16 cellular contexts compared by ENCODE assay signal in the genomic region with DNA sequence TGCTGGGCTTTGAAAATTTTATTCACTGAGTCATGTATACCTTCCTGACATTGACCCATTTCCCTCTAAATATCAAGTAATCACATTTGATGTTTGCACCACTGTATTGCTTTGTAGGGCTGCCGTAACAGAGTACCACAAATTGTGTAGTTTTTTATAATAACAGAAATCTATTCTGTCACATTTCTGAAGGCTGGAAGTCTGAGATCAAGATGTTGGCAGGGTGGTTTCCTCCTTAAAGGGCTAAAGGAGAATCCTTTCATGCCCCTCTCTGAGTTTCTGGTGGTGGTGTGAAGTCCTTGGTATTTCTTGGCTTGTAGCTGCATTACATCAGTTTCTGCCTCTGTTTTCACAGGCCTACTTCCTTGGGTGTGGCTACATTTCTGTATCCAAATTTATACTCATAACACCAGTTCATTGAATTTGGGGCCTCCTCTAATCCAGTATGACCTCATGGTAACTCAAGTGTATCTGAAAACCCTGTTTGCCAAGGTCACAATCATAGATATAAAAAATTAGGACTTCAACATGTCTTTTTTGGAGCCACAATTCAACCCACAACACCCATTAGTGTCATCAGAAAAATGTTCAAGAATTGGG. TPM values are rescaled to one million over a fixed set of nuclear protein-coding genes. Genes with fewer than 3 reads are reported as not detected.
A peak's percentile ranks its signal among the peaks of the same experiment; 100 is the strongest.
DNase-seq lines count a peak whose midpoint lies in the region; ATAC-seq, FAIRE-seq and TF ChIP-seq lines count a peak whose summit lies in the region.
"Had no signal": no experiment of that assay in that cellular context is flagged by ENCODE, and none has a peak within 500 bp of the region (broad histone marks: within the 10 kb centered on the region; RNA-seq: fewer than 3 reads in every experiment).

No MANE protein-coding gene starts in this region.

- H3K27me3 Mint-ChIP-seq in astrocyte (ENCODE audit: low read depth, unreplicated experiment) = no peaks in the 10 kb centered on the region
- H3K27me3 Mint-ChIP-seq: central memory CD8-positive, alpha-beta T cell had no signal

- no peak for FAIRE-seq in astrocyte (lab: Jason Lieb, UNC)
- FAIRE-seq: HepG2 had no signal

- no peak for TF ChIP-seq POLR2A in HCT116 (IDR thresholded peaks at IDR 0.05; ENCODE audit: borderline replicate concordance, extremely low read depth, insufficient read depth, insufficient read length)

- no peaks in the 10 kb centered on the region; a peak in 1 of 4 replicates for H3K4me1 ChIP-seq in HCT116 (ENCODE audit: control insufficient read depth in 1 of 2, insufficient read depth in 2 of 2, low read length in 2 of 2)
- H3K4me1 ChIP-seq in astrocyte (ENCODE audit: insufficient read depth, low read length) = peaks cover 3% of the 10 kb centered on the region
- H3K4me1 ChIP-seq: left lung had no signal

- no peaks in the 10 kb centered on the region for H3K9me2 ChIP-seq in HCT116 (ENCODE audit: insufficient read depth)

- no peak for ATAC-seq in HCT116
- peak; percentile 38 to 83 for ATAC-seq in left cardiac atrium
- no peak for ATAC-seq in HG03045 (IDR thresholded peaks at IDR 0.05; ENCODE audit: unreplicated experiment)
- ATAC-seq: HepG2, left lung had no signal

- H3K27ac ChIP-seq in HCT116 (ENCODE audit: low read depth, low read length) (no peak overlapping the region), astrocyte (ENCODE audit: low read depth, low read length) (no peak overlapping the region)
- H3K27ac ChIP-seq: C4-2B, left lung had no signal

- no peak for TF ChIP-seq RAD21 in HCT116 (IDR thresholded peaks at IDR 0.05; ENCODE audit: low read depth)

- DNase-seq in AG10803 (ENCODE audit: low read depth) (peak; percentile 17), HCT116 (ENCODE audit: low read depth, low spot score) (peak; percentile 36), astrocyte (ENCODE audit: low read depth) (peak; percentile 12), left cardiac atrium (no peak), NCI-H1436 treated with DMSO at 0.1 percent for 48 hours (lab: John Stamatoyannopoulos, UW) (no peak), posterior cingulate gyrus (no peak), head of caudate nucleus (no peak)
- DNase-seq: foreskin melanocyte; left lung; NCI-H187; stimulated activated CD8-positive, alpha-beta memory T cell treated with anti-CD3 and anti-CD28 coated beads, Interleukin-4, amount 100 ng/mL, for 48 hours; T-helper 9 cell had no signal

- no peak overlapping the region for H3K4me3 Mint-ChIP-seq in astrocyte (ENCODE audit: unreplicated experiment)
- H3K4me3 Mint-ChIP-seq: central memory CD8-positive, alpha-beta T cell had no signal

- RAD21 ChIA-PET in HCT116 (lab: Charles Lee; ENCODE audit: low non-redundant PET in 1 of 2, low total read pairs in 2 of 2, uncharacterized antibody in 2 of 2, unreplicated experiment in 2 of 2) = no interaction called here

- peak overlapping the region; percentile 47 for H3K27ac Mint-ChIP-seq in astrocyte (ENCODE audit: unreplicated experiment)

- H3K79me2 ChIP-seq in HCT116 (ENCODE audit: insufficient read depth, low read length) = no peaks in the 10 kb centered on the region
- H3K79me2 ChIP-seq in astrocyte (ENCODE audit: insufficient read depth, low read length) = no peaks in the 10 kb centered on the region

- peaks cover 1% of the 10 kb centered on the region for H3K36me3 Mint-ChIP-seq in astrocyte (ENCODE audit: low read depth, unreplicated experiment)

- H3K4me1 Mint-ChIP-seq in astrocyte (ENCODE audit: low read depth, unreplicated experiment) = peaks cover 16% of the 10 kb centered on the region

- no peak for TF ChIP-seq CTCF in AG10803 (conservative IDR thresholded peaks at IDR 0.05; ENCODE audit: low read length)
- TF ChIP-seq CTCF in HCT116 (IDR thresholded peaks at IDR 0.05 in 2 of 3, conservative IDR thresholded peaks at IDR 0.05 in 1 of 3; ENCODE audit: borderline replicate concordance in 1 of 3, insufficient read depth in 1 of 3, low read depth in 2 of 3, low read length in 2 of 3) = no peak
- TF ChIP-seq CTCF in astrocyte (IDR thresholded peaks at IDR 0.05; ENCODE audit: insufficient read depth, low read depth, low read length) = no peak

- CTCF ChIA-PET in HCT116 (lab: Charles Lee) = no interaction called here

- H3K4me2 ChIP-seq in HCT116 (ENCODE audit: low read length) = no peak overlapping the region
- no peak overlapping the region for H3K4me2 ChIP-seq in astrocyte (ENCODE audit: low read length)

- H3K4me3 ChIP-seq in AG10803 (ENCODE audit: low read length) (no peak overlapping the region), HCT116 (replicated peaks in 1 of 2; ENCODE audit: low read depth in 1 of 2, low read length in 2 of 2) (no peak overlapping the region), astrocyte (ENCODE audit: insufficient read depth, low read depth, low read length) (no peak overlapping the region)
- H3K4me3 ChIP-seq: left lung had no signal

- no peaks in the 10 kb centered on the region for H3K36me3 ChIP-seq in HCT116 (ENCODE audit: control insufficient read depth in 1 of 2, insufficient read depth in 2 of 2, low read length in 2 of 2)
- no peaks in the 10 kb centered on the region for H3K36me3 ChIP-seq in astrocyte (ENCODE audit: insufficient read depth, low read length)
- H3K36me3 ChIP-seq: left lung had no signal

- H3K9me3 ChIP-seq in HCT116 (ENCODE audit: control insufficient read depth in 1 of 2, insufficient read depth in 1 of 2, low read depth in 1 of 2, low read length in 2 of 2) (no peaks in the 10 kb centered on the region), astrocyte (ENCODE audit: insufficient read depth, low read depth, low read length) (no peaks in the 10 kb centered on the region)

- H3K9ac ChIP-seq in HCT116 (ENCODE audit: low read length) = no peak overlapping the region
- no peak overlapping the region for H3K9ac ChIP-seq in astrocyte (ENCODE audit: low read length)

- H4K20me1 ChIP-seq in HCT116 (ENCODE audit: insufficient read depth) = no peaks in the 10 kb centered on the region
- no peaks in the 10 kb centered on the region for H4K20me1 ChIP-seq in astrocyte (ENCODE audit: insufficient read depth, low read length)

- POLR2A ChIA-PET in HCT116 (lab: Charles Lee) = no interaction called here

- H2AFZ ChIP-seq in HCT116 (ENCODE audit: low read depth, low read length, poor library complexity, severe bottlenecking) (no peak overlapping the region), astrocyte (ENCODE audit: low read depth, low read length) (no peak overlapping the region)

- BruUV-seq in HCT116 (replicated peaks; lab: Mats Ljungman, UMichigan) = no TSS peak

- H3K9me3 Mint-ChIP-seq in astrocyte (ENCODE audit: unreplicated experiment) = peaks cover 2% of the 10 kb centered on the region

- H3K27me3 ChIP-seq in HCT116 (ENCODE audit: insufficient read depth, low read length) = no peaks in the 10 kb centered on the region
- H3K27me3 ChIP-seq in astrocyte (ENCODE audit: insufficient read depth, low read length) = peaks cover 2% of the 10 kb centered on the region
- H3K27me3 ChIP-seq: left lung had no signal

- intact Hi-C loops in HCT116 (cut with micrococcal nuclease) (no loop called here), left cardiac atrium (cut with DNase I) (no loop called here), posterior cingulate gyrus (cut with DNase I) (no loop called here), head of caudate nucleus (cut with DNase I) (no loop called here)

TF ChIP-seq in HCT116, 20 proteins besides CTCF, POLR2A, EP300 and RAD21:
- TF ChIP-seq CEBPB (IDR thresholded peaks at IDR 0.05; ENCODE audit: low read depth) = peak; percentile 77
- TF ChIP-seq ELF1 (IDR thresholded peaks at IDR 0.05; ENCODE audit: borderline replicate concordance, low read depth) = no peak
- no peak for TF ChIP-seq SIN3A (IDR thresholded peaks at IDR 0.05; ENCODE audit: low read depth)
- no peak for TF ChIP-seq EZH2phosphoT487 (IDR thresholded peaks at IDR 0.05; ENCODE audit: borderline replicate concordance)
- no peak for TF ChIP-seq TCF7L2 (IDR thresholded peaks at IDR 0.05; ENCODE audit: borderline replicate concordance, extremely low read depth, insufficient read depth, insufficient read length)
- no peak for TF ChIP-seq CBX3 (IDR thresholded peaks at IDR 0.05; ENCODE audit: low read depth)
- 0 out of 2 replicates have a peak, but pooled peaks have one; percentile 4 for TF ChIP-seq FOSL1 (IDR thresholded peaks at IDR 0.05; ENCODE audit: low read depth)
- peak; percentile 27; the same call in 1 of the 2 replicates for TF ChIP-seq POLR2AphosphoS5 (IDR thresholded peaks at IDR 0.05; ENCODE audit: low read depth, low read length)
- peak; percentile 31; the same call in 1 of the 2 replicates for TF ChIP-seq SP1 (IDR thresholded peaks at IDR 0.05; ENCODE audit: low read depth)

RNA-seq across cellular contexts. Expression of a gene that starts 29.1 kb away (rescaled TPM):
- total RNA-seq in HCT116 (2021; ENCODE audit: unreplicated experiment) = 15.6 TPM
- polyA plus RNA-seq in HCT116 (2012) = 6.9 and 7.1 TPM in 2 replicates
- 15.8 and 19.3 TPM in 2 replicates for total RNA-seq in astrocyte
- 10 to 100 TPM; 46.6 to 67.1 TPM for total RNA-seq in left cardiac atrium

RNA-seq across cellular contexts. Expression of a gene that starts 58.7 kb away (rescaled TPM):
- not detected for total RNA-seq in HCT116 (2021; ENCODE audit: unreplicated experiment)
- not detected in 2 replicates for polyA plus RNA-seq in HCT116 (2012)
- total RNA-seq in astrocyte = not detected in 2 replicates
- 100 to 1,000 TPM; 125 to 192 TPM for total RNA-seq in left cardiac atrium
- total RNA-seq: HepG2, left lung had no signal
- polyA plus RNA-seq: HepG2 had no signal

Comparison
In these comparisons a context has a peak if more than half of its experiments do, and no peak if none do; other contexts are left out.
1. DNase-seq: peak in AG10803 (single experiment), HCT116 (single experiment) and astrocyte (single experiment); none in left cardiac atrium (single experiment), NCI-H1436 treated with DMSO at 0.1 percent for 48 hours (single experiment), posterior cingulate gyrus (0 of 10) and head of caudate nucleus (0 of 42).
2. ATAC-seq: peak in left cardiac atrium (2 of 2); none in HCT116 (single experiment) and HG03045 (single experiment).
3. RNA of a gene that starts 58.7 kb away (total RNA-seq): 125 to 192 TPM in left cardiac atrium; not detected in astrocyte and not detected in HCT116 (single experiment); every median in the first group is over 100 times any median in the second.